In the genomic region with DNA sequence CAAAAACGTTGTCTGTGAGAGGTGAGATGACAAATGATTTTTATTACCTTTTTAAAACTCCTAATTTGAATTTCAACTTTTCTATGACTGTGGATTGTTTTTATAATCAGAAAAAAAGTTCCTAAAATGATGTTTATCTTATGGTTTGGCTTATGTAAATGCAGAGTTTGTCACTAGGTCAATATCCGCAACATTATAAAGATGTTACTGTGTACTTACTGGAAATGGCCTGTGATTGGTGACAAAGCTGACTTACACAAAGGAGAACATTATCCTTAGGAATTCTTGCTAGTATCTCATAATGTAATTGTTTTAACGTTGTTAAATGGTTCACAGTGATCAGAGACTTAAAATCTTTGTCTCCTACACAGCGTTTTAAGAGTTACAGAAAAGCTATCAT, we compare ENCODE assay signal across 34 cellular contexts.
"Had no signal": no experiment of that assay in that cellular context is flagged by ENCODE, and none has a peak within 500 bp of the region (broad histone marks: within the 10 kb centered on the region; RNA-seq: fewer than 3 reads in every experiment).

No MANE protein-coding gene starts in this region.

- H3K79me2 ChIP-seq: parathyroid adenoma had no signal

- H3K27ac ChIP-seq: neutrophil, ovary, parathyroid adenoma, psoas muscle, skin epidermis, spleen, suprapubic skin, testis, tibial artery, transverse colon, upper lobe of right lung, vagina had no signal

- H3K36me3 Mint-ChIP-seq: naive B cell; naive thymus-derived CD8-positive, alpha-beta T cell; natural killer cell treated with Interleukin-12 subunit alpha and Interleukin-12 subunit beta and Interleukin-15 and Interleukin-18, amount 100 ng/mL, for 72 hours; stimulated activated memory B cell treated with anti-CD40 and anti-IgM and Interleukin-4, amounts not matched to agents 10 μg/mL and 1 μg/mL and 100 μg/mL, for 72 hours; type B pancreatic cell had no signal

- H3K27me3 ChIP-seq: neutrophil, ovary, suprapubic skin, testis, tibial artery, transverse colon, upper lobe of right lung, vagina had no signal

- H3K4me2 ChIP-seq: smooth muscle cell had no signal

- H3K4me3 ChIP-seq: ovary, psoas muscle, skin epidermis, smooth muscle cell, spleen, suprapubic skin, testis, tibial artery, transverse colon, upper lobe of right lung, vagina had no signal

- H3K9me3 Mint-ChIP-seq: naive B cell; naive thymus-derived CD8-positive, alpha-beta T cell; natural killer cell treated with Interleukin-12 subunit alpha and Interleukin-12 subunit beta and Interleukin-15 and Interleukin-18, amount 100 ng/mL, for 72 hours; neural crest cell; stimulated activated memory B cell treated with anti-CD40 and anti-IgM and Interleukin-4, amounts not matched to agents 10 μg/mL and 1 μg/mL and 100 μg/mL, for 72 hours; stimulated activated naive CD8-positive, alpha-beta T cell treated with anti-CD3 and anti-CD28 coated beads, Interleukin-15, amount 100 ng/mL, for 72 hours; type B pancreatic cell had no signal

- DNase-seq: naive B cell; naive thymus-derived CD8-positive, alpha-beta T cell; nephron progenitor cell; nucleus accumbens; ovary; posterior cingulate gyrus; psoas muscle; right cardiac atrium; spleen; stimulated activated CD4-positive, alpha-beta T cell treated with anti-CD3 and anti-CD28 coated beads, Interleukin-12 subunit alpha, Interleukin-12 subunit beta, amount 100 ng/mL, for 4 hours; stimulated activated CD4-positive, alpha-beta T cell treated with anti-CD3 and anti-CD28 coated beads, Interleukin-1b, Interleukin-23, amount 100 ng/mL, for 48 hours; stimulated activated CD4-positive, alpha-beta T cell treated with anti-CD3 and anti-CD28 coated beads, Interleukin-4, amount 100 ng/mL, for 1 hour; stimulated activated CD4-positive, alpha-beta T cell treated with anti-CD3 and anti-CD28 coated beads, Interleukin-4, amount 100 ng/mL, for 4 hours; stimulated activated CD8-positive, alpha-beta memory T cell treated with anti-CD3 and anti-CD28 coated beads, Interleukin-4, amount 100 ng/mL, for 48 hours; stimulated activated naive CD4-positive, alpha-beta T cell; stimulated activated naive CD8-positive, alpha-beta T cell treated with anti-CD3 and anti-CD28 coated beads, Interleukin-15, amount 100 ng/mL, for 72 hours; stimulated activated naive CD8-positive, alpha-beta T cell treated with anti-CD3 and anti-CD28 coated beads, Interleukin-15, Interleukin-2, amounts not matched to agents 100 U/mL and 50 U/mL, for 24 hours; substantia nigra; testis; tibial artery; transverse colon; upper lobe of right lung had no signal

- H3K4me1 ChIP-seq: parathyroid adenoma, psoas muscle, spleen, suprapubic skin, testis, transverse colon, upper lobe of right lung, vagina had no signal

- H3K27me3 Mint-ChIP-seq: progenitor cell of endocrine pancreas, type B pancreatic cell had no signal

- H3K9me3 ChIP-seq: neutrophil, ovary, psoas muscle, spleen, suprapubic skin, testis, tibial artery, transverse colon, upper lobe of right lung, vagina had no signal

- H3K36me3 ChIP-seq: neutrophil, ovary, spleen, suprapubic skin, tibial artery, transverse colon, upper lobe of right lung, vagina had no signal

- H3K4me3 Mint-ChIP-seq: naive B cell; naive thymus-derived CD8-positive, alpha-beta T cell; natural killer cell treated with Interleukin-12 subunit alpha and Interleukin-12 subunit beta and Interleukin-15 and Interleukin-18, amount 100 ng/mL, for 72 hours; nephron progenitor cell; neural crest cell; stimulated activated memory B cell treated with anti-CD40 and anti-IgM and Interleukin-4, amounts not matched to agents 10 μg/mL and 1 μg/mL and 100 μg/mL, for 72 hours; stimulated activated naive CD8-positive, alpha-beta T cell treated with anti-CD3 and anti-CD28 coated beads, Interleukin-15, amount 100 ng/mL, for 72 hours; type B pancreatic cell had no signal

- H3K27ac Mint-ChIP-seq: naive B cell; naive thymus-derived CD8-positive, alpha-beta T cell; natural killer cell treated with Interleukin-12 subunit alpha and Interleukin-12 subunit beta and Interleukin-15 and Interleukin-18, amount 100 ng/mL, for 72 hours; progenitor cell of endocrine pancreas; stimulated activated memory B cell treated with anti-CD40 and anti-IgM and Interleukin-4, amounts not matched to agents 10 μg/mL and 1 μg/mL and 100 μg/mL, for 72 hours; stimulated activated naive CD8-positive, alpha-beta T cell treated with anti-CD3 and anti-CD28 coated beads, Interleukin-15, amount 100 ng/mL, for 72 hours; type B pancreatic cell had no signal

- H3K4me1 Mint-ChIP-seq: naive B cell; stimulated activated memory B cell treated with anti-CD40 and anti-IgM and Interleukin-4, amounts not matched to agents 10 μg/mL and 1 μg/mL and 100 μg/mL, for 72 hours; stimulated activated naive CD8-positive, alpha-beta T cell treated with anti-CD3 and anti-CD28 coated beads, Interleukin-15, amount 100 ng/mL, for 72 hours had no signal

- ATAC-seq: naive thymus-derived CD8-positive, alpha-beta T cell; natural killer cell treated with Interleukin-12 subunit alpha and Interleukin-12 subunit beta and Interleukin-15 and Interleukin-18, amount 100 ng/mL, for 72 hours; psoas muscle; right cardiac atrium; sciatic nerve; stimulated activated memory B cell treated with anti-CD40 and anti-IgM and Interleukin-4, amounts not matched to agents 10 μg/mL and 1 μg/mL and 100 μg/mL, for 72 hours; stimulated activated naive CD8-positive, alpha-beta T cell treated with anti-CD3 and anti-CD28 coated beads, Interleukin-15, amount 100 ng/mL, for 72 hours; stimulated activated naive CD8-positive, alpha-beta T cell treated with anti-CD3 and anti-CD28 coated beads, Interleukin-15, Interleukin-2, amounts not matched to agents 100 U/mL and 50 U/mL, for 24 hours; upper lobe of right lung had no signal

- H3K9ac ChIP-seq: parathyroid adenoma had no signal
